ENCODE assay signal across 9 cellular contexts in genomic region chr19:801861-802496, GRCh38. TPM values are rescaled to one million over a fixed set of nuclear protein-coding genes. Genes with fewer than 3 reads are reported as not detected.
DNase-seq lines count a peak whose midpoint lies in the region; ATAC-seq and TF ChIP-seq lines count a peak whose summit lies in the region.
"Had no signal": no experiment of that assay in that cellular context is flagged by ENCODE, and none has a peak within 500 bp of the region (broad histone marks: within the 10 kb centered on the region; RNA-seq: fewer than 3 reads in every experiment).

No MANE protein-coding gene starts in this region.

- BruUV-seq in mammary epithelial cell (replicated peaks; lab: Mats Ljungman, UMichigan) = no TSS peak

- H3K27me3 Mint-ChIP-seq in activated CD4-positive, alpha-beta T cell treated with anti-CD3 and anti-CD28 coated beads, Interleukin-2, amount 10 ng/mL, durations not matched to agents 24 days and 14 days = peaks cover under 1% of the 10 kb centered on the region

- no peak for TF ChIP-seq POLR2A in right lobe of liver (IDR thresholded peaks at IDR 0.05)

- H3K36me3 Mint-ChIP-seq in activated CD4-positive, alpha-beta T cell treated with anti-CD3 and anti-CD28 coated beads, Interleukin-2, amount 10 ng/mL, durations not matched to agents 24 days and 14 days (ENCODE audit: low read depth) = peaks cover 63% of the 10 kb centered on the region

- H3K36me3 ChIP-seq in mammary epithelial cell (ENCODE audit: insufficient read depth, low read length) (peaks cover 18% of the 10 kb centered on the region), right lobe of liver (peaks cover 11 to 49% (median 35%) of the 10 kb centered on the region in 4 donors), tibial artery (peaks cover 41 to 56% (median 51%) of the 10 kb centered on the region in 3 donors)

- no peaks in the 10 kb centered on the region for H3K9me3 ChIP-seq in mammary epithelial cell (replicated peaks; ENCODE audit: insufficient read depth, low read length)
- no peaks in the 10 kb centered on the region for H3K9me3 ChIP-seq in right lobe of liver
- no peaks in the 10 kb centered on the region for H3K9me3 ChIP-seq in tibial artery

- WGBS in mammary epithelial cell (ENCODE audit: low coverage, missing lambda C conversion rate) = 15% methylated on average over 16 of the region's 23 CpGs
- 49% methylated on average over 12 of the region's 23 CpGs for WGBS in right lobe of liver (ENCODE audit: insufficient coverage, low coverage, low lambda C conversion rate, missing lambda C conversion rate)

- DNase-seq in activated CD4-positive, alpha-beta T cell treated with anti-CD3 and anti-CD28 coated beads, Interleukin-2, amount 10 ng/mL, durations not matched to agents 24 days and 14 days = no peak
- no peak for DNase-seq in activated CD4-positive, alpha-beta T cell treated with anti-CD3 and anti-CD28 coated beads for 48 hours
- DNase-seq in mammary epithelial cell (peak; percentile 17), right lobe of liver (peak in 2 of 3 donors; percentile 49 to 52), tibial artery (no peak), DMS53 (lab: John Stamatoyannopoulos, UW) (no peak), T-helper 1 cell (no peak)

- in situ Hi-C loops in mammary epithelial cell (cut with MboI; ENCODE audit: low sequenced_read_pairs in 2 of 2) = no loop called here

- no peak overlapping the region for H3K9ac ChIP-seq in mammary epithelial cell (ENCODE audit: insufficient read depth, low read length)

- peaks cover 27% of the 10 kb centered on the region for H3K4me1 Mint-ChIP-seq in activated CD4-positive, alpha-beta T cell treated with anti-CD3 and anti-CD28 coated beads, Interleukin-2, amount 10 ng/mL, durations not matched to agents 24 days and 14 days

- H4K20me1 ChIP-seq in mammary epithelial cell (ENCODE audit: insufficient read depth, low read length) = peaks cover 64% of the 10 kb centered on the region

- H3K4me1 ChIP-seq in mammary epithelial cell (ENCODE audit: insufficient read depth, low read length) = peaks cover 34% of the 10 kb centered on the region
- H3K4me1 ChIP-seq in right lobe of liver = peaks cover 0 to 31% (median 19%) of the 10 kb centered on the region in 4 donors
- peaks cover 13 to 62% (median 49%) of the 10 kb centered on the region in 4 donors for H3K4me1 ChIP-seq in tibial artery

- no peak overlapping the region for H2AFZ ChIP-seq in mammary epithelial cell (ENCODE audit: low read depth, low read length)

- ATAC-seq in right lobe of liver = no peak
- no peak for ATAC-seq in esophagus mucosa

- H3K4me3 ChIP-seq in mammary epithelial cell (replicated peaks in 1 of 3; ENCODE audit: insufficient read depth in 1 of 3, low read depth in 2 of 3, low read length in 3 of 3) = peak overlapping the region; percentile 3 to 44 (median 36)
- no peak overlapping the region for H3K4me3 ChIP-seq in right lobe of liver
- H3K4me3 ChIP-seq in tibial artery = peak overlapping the region; percentile 17 to 25

- CTCF ChIA-PET in mammary epithelial cell (lab: Charles Lee; ENCODE audit: low non-redundant PET) = no interaction called here

- H3K27ac Mint-ChIP-seq in activated CD4-positive, alpha-beta T cell treated with anti-CD3 and anti-CD28 coated beads, Interleukin-2, amount 10 ng/mL, durations not matched to agents 24 days and 14 days = peak overlapping the region; percentile 20

- H3K4me3 Mint-ChIP-seq in activated CD4-positive, alpha-beta T cell treated with anti-CD3 and anti-CD28 coated beads, Interleukin-2, amount 10 ng/mL, durations not matched to agents 24 days and 14 days = peak overlapping the region; percentile 78

- no peak for TF ChIP-seq CTCF in mammary epithelial cell (conservative IDR thresholded peaks at IDR 0.05 in 1 of 2, IDR thresholded peaks at IDR 0.05 in 1 of 2; ENCODE audit: extremely low read depth in 1 of 2, insufficient read depth in 1 of 2, low read depth in 1 of 2, low read length in 2 of 2)
- no peak for TF ChIP-seq CTCF in right lobe of liver (IDR thresholded peaks at IDR 0.05)
- no peak for TF ChIP-seq CTCF in tibial artery (IDR thresholded peaks at IDR 0.05)

- H3K4me2 ChIP-seq in mammary epithelial cell (ENCODE audit: insufficient read depth, low read depth, low read length) = peak overlapping the region; percentile 87

- H3K79me2 ChIP-seq in mammary epithelial cell (ENCODE audit: insufficient read depth, low read length) = peaks cover 97% of the 10 kb centered on the region

- intact Hi-C loops in activated CD4-positive, alpha-beta T cell treated with anti-CD3 and anti-CD28 coated beads, Interleukin-2, amount 10 ng/mL, durations not matched to agents 24 days and 14 days (cut with micrococcal nuclease) = no loop called here
- intact Hi-C loops in mammary epithelial cell (cut with micrococcal nuclease) (no loop called here), right lobe of liver (cut with DNase I) (no loop called here), tibial artery (cut with DNase I; ENCODE audit: low total_unique reads) (no loop called here)

- H3K27me3 ChIP-seq in mammary epithelial cell (ENCODE audit: insufficient read depth, low read length) (no peaks in the 10 kb centered on the region), right lobe of liver (no peaks in the 10 kb centered on the region), tibial artery (no peaks in the 10 kb centered on the region)

- H3K27ac ChIP-seq in mammary epithelial cell (ENCODE audit: insufficient read depth, low read depth, low read length) (no peak overlapping the region), right lobe of liver (peak overlapping the region in 1 of 3 donors; percentile 79), tibial artery (peak overlapping the region; percentile 43 to 91)

- dilution Hi-C loops in mammary epithelial cell (cut with HindIII; ENCODE audit: low sequenced_read_pairs) = no loop called here

- H3K9me3 Mint-ChIP-seq in activated CD4-positive, alpha-beta T cell treated with anti-CD3 and anti-CD28 coated beads, Interleukin-2, amount 10 ng/mL, durations not matched to agents 24 days and 14 days = no peaks in the 10 kb centered on the region

RNA-seq across cellular contexts. Expression of gene PTBP1, which starts 4.7 kb away (rescaled TPM):
- total RNA-seq in activated CD4-positive, alpha-beta T cell treated with anti-CD3 and anti-CD28 coated beads, Interleukin-2, amount 10 ng/mL, durations not matched to agents 24 days and 14 days = 789 and 832 TPM in 2 replicates
- total RNA-seq in mammary epithelial cell (100 to 1,000 TPM in 1 of 2 donors, 10 to 100 TPM in 1; 88.9 to 383 TPM), right lobe of liver (100 to 1,000 TPM in 5 of 6 experiments, 10 to 100 TPM in 1; 91.1 to 150 (median 129) TPM), esophagus mucosa (279 TPM)
- polyA plus RNA-seq in mammary epithelial cell = 214 TPM
- polyA minus RNA-seq in mammary epithelial cell = 178 TPM

RNA-seq across cellular contexts. Expression of gene PLPPR3, which starts 19.8 kb away (rescaled TPM):
- total RNA-seq in activated CD4-positive, alpha-beta T cell treated with anti-CD3 and anti-CD28 coated beads, Interleukin-2, amount 10 ng/mL, durations not matched to agents 24 days and 14 days = not detected in 2 replicates
- total RNA-seq in mammary epithelial cell (under 1 TPM in 1 of 2 donors, not detected in 1; under 0.01 TPM), right lobe of liver (not detected), esophagus mucosa (not detected)
- not detected for polyA plus RNA-seq in mammary epithelial cell
- not detected for polyA minus RNA-seq in mammary epithelial cell

RNA-seq across cellular contexts. Expression of gene AZU1, which starts 25.7 kb away (rescaled TPM):
- total RNA-seq in activated CD4-positive, alpha-beta T cell treated with anti-CD3 and anti-CD28 coated beads, Interleukin-2, amount 10 ng/mL, durations not matched to agents 24 days and 14 days = not detected in 2 replicates
- total RNA-seq in mammary epithelial cell = not detected
- not detected for polyA plus RNA-seq in mammary epithelial cell
- not detected for polyA minus RNA-seq in mammary epithelial cell
- 1 to 10 TPM in 2 of 6 experiments, under 1 TPM in 1, not detected in 3; 0.15 to 3.6 (median 1.8) TPM for total RNA-seq in right lobe of liver
- total RNA-seq in esophagus mucosa = not detected
- total RNA-seq: glomerular endothelial cell had no signal

RNA-seq across cellular contexts. Expression of gene PRTN3, which starts 38.8 kb away (rescaled TPM):
- not detected in 2 replicates for total RNA-seq in activated CD4-positive, alpha-beta T cell treated with anti-CD3 and anti-CD28 coated beads, Interleukin-2, amount 10 ng/mL, durations not matched to agents 24 days and 14 days
- total RNA-seq in mammary epithelial cell (not detected), right lobe of liver (1 to 10 TPM in 2 of 6 experiments, not detected in 4; 2.3 to 2.9 TPM), esophagus mucosa (not detected)
- not detected for polyA plus RNA-seq in mammary epithelial cell
- not detected for polyA minus RNA-seq in mammary epithelial cell
- total RNA-seq: glomerular endothelial cell had no signal

RNA-seq across cellular contexts. Expression of gene ELANE, which starts 50.1 kb away (rescaled TPM):
- not detected in 2 replicates for total RNA-seq in activated CD4-positive, alpha-beta T cell treated with anti-CD3 and anti-CD28 coated beads, Interleukin-2, amount 10 ng/mL, durations not matched to agents 24 days and 14 days
- total RNA-seq in mammary epithelial cell (not detected), right lobe of liver (1 to 10 TPM in 2 of 6 experiments, under 1 TPM in 1, not detected in 3; 0.59 to 4.2 (median 3.3) TPM), esophagus mucosa (not detected)
- polyA plus RNA-seq in mammary epithelial cell = not detected
- not detected for polyA minus RNA-seq in mammary epithelial cell
- total RNA-seq: glomerular endothelial cell had no signal

Comparison
In these comparisons a context has a peak if more than half of its experiments do, and no peak if none do; other contexts are left out.
1. DNase-seq: peak in mammary epithelial cell (single experiment) and right lobe of liver (2 of 3); none in activated CD4-positive, alpha-beta T cell treated with anti-CD3 and anti-CD28 coated beads, Interleukin-2, amount 10 ng/mL, durations not matched to agents 24 days and 14 days (single experiment), activated CD4-positive, alpha-beta T cell treated with anti-CD3 and anti-CD28 coated beads for 48 hours (single experiment), tibial artery (0 of 2), DMS53 (single experiment) and T-helper 1 cell (0 of 5).
2. H3K4me3 ChIP-seq: peak in mammary epithelial cell (3 of 3) and tibial artery (2 of 2); none in right lobe of liver (0 of 3).